15 cellular contexts compared by ENCODE assay signal in the genomic region with DNA sequence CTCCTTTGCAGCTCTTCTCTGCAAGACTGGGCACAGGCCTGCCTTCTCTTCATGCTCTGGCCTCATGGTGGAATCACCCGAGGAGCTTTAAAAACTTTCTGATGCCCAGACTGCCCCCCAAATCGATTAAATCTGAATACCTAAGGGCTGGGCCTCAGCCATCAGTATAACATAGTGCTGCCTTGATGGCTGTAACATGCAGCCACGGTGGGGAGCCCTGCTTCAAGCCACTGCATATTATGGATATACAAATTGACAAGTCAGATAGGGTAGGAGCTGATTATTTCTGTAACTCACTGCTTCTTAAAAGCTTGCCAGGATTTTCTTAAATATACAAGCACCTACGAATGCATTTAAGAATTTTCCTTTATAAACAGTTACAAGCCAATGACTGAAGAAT. TPM values are rescaled to one million over a fixed set of nuclear protein-coding genes. Genes with fewer than 3 reads are reported as not detected.
DNase-seq lines count a peak whose midpoint lies in the region; ATAC-seq lines count a peak whose summit lies in the region.
"Had no signal": no experiment of that assay in that cellular context is flagged by ENCODE, and none has a peak within 500 bp of the region (broad histone marks: within the 10 kb centered on the region; RNA-seq: fewer than 3 reads in every experiment).

No MANE protein-coding gene starts in this region.

- POLR2A ChIA-PET in activated naive CD8-positive, alpha-beta T cell treated with anti-CD3 and anti-CD28 coated beads, Interleukin-2, amount 10 ng/mL, durations not matched to agents 7 days and 5 days (lab: Charles Lee): no interaction called here

- no peaks in the 10 kb centered on the region for H3K27me3 Mint-ChIP-seq in activated naive CD8-positive, alpha-beta T cell treated with anti-CD3 and anti-CD28 coated beads, Interleukin-2, amount 10 ng/mL, durations not matched to agents 7 days and 5 days
- H3K27me3 Mint-ChIP-seq in activated naive CD8-positive, alpha-beta T cell treated with anti-CD3 and anti-CD28 coated beads, Interleukin-2, amount 50 U/mL, for 24 hours: no peaks in the 10 kb centered on the region
- no peaks in the 10 kb centered on the region for H3K27me3 Mint-ChIP-seq in memory B cell
- H3K27me3 Mint-ChIP-seq: CD4-positive, CD25-positive, alpha-beta regulatory T cell had no signal

- ATAC-seq in activated naive CD8-positive, alpha-beta T cell treated with anti-CD3 and anti-CD28 coated beads, Interleukin-2, amount 10 ng/mL, durations not matched to agents 7 days and 5 days (ENCODE audit: low read depth): no peak
- ATAC-seq in activated naive CD8-positive, alpha-beta T cell treated with anti-CD3 and anti-CD28 coated beads, Interleukin-2, amount 50 U/mL, for 24 hours: no peak
- ATAC-seq in memory B cell (ENCODE audit: low read depth): no peak
- ATAC-seq in HG02973 (IDR thresholded peaks at IDR 0.05; ENCODE audit: unreplicated experiment): no peak
- ATAC-seq: GM23338, K562 had no signal

- no peaks in the 10 kb centered on the region for H3K4me1 Mint-ChIP-seq in activated naive CD8-positive, alpha-beta T cell treated with anti-CD3 and anti-CD28 coated beads, Interleukin-2, amount 10 ng/mL, durations not matched to agents 7 days and 5 days
- H3K4me1 Mint-ChIP-seq in activated naive CD8-positive, alpha-beta T cell treated with anti-CD3 and anti-CD28 coated beads, Interleukin-2, amount 50 U/mL, for 24 hours: peaks cover 8% of the 10 kb centered on the region
- no peaks in the 10 kb centered on the region for H3K4me1 Mint-ChIP-seq in memory B cell
- H3K4me1 Mint-ChIP-seq: CD4-positive, CD25-positive, alpha-beta regulatory T cell had no signal

- DNase-seq in activated naive CD8-positive, alpha-beta T cell treated with anti-CD3 and anti-CD28 coated beads, Interleukin-2, amount 10 ng/mL, durations not matched to agents 7 days and 5 days: no peak
- no peak for DNase-seq in activated naive CD8-positive, alpha-beta T cell treated with anti-CD3 and anti-CD28 coated beads, Interleukin-2, amount 50 U/mL, for 24 hours
- DNase-seq in memory B cell (ENCODE audit: low spot score in 2 of 2) (no peak), NCI-H510A (lab: John Stamatoyannopoulos, UW) (no peak), cerebellar nuclear complex (lab: John Stamatoyannopoulos, UW) (no peak)
- DNase-seq: 8988T; ACHN; CD4-positive, CD25-positive, alpha-beta regulatory T cell; H9 had no signal

- peaks cover 4% of the 10 kb centered on the region for H3K36me3 Mint-ChIP-seq in activated naive CD8-positive, alpha-beta T cell treated with anti-CD3 and anti-CD28 coated beads, Interleukin-2, amount 10 ng/mL, durations not matched to agents 7 days and 5 days
- peaks cover 10% of the 10 kb centered on the region for H3K36me3 Mint-ChIP-seq in activated naive CD8-positive, alpha-beta T cell treated with anti-CD3 and anti-CD28 coated beads, Interleukin-2, amount 50 U/mL, for 24 hours (ENCODE audit: low read depth)
- H3K36me3 Mint-ChIP-seq in memory B cell: peaks cover 6% of the 10 kb centered on the region

- H3K4me3 Mint-ChIP-seq in activated naive CD8-positive, alpha-beta T cell treated with anti-CD3 and anti-CD28 coated beads, Interleukin-2, amount 10 ng/mL, durations not matched to agents 7 days and 5 days: no peak overlapping the region
- no peak overlapping the region for H3K4me3 Mint-ChIP-seq in activated naive CD8-positive, alpha-beta T cell treated with anti-CD3 and anti-CD28 coated beads, Interleukin-2, amount 50 U/mL, for 24 hours
- H3K4me3 Mint-ChIP-seq in memory B cell: no peak overlapping the region
- H3K4me3 Mint-ChIP-seq: CD4-positive, CD25-positive, alpha-beta regulatory T cell; GM23338; H9 had no signal

- H3K9me3 Mint-ChIP-seq in activated naive CD8-positive, alpha-beta T cell treated with anti-CD3 and anti-CD28 coated beads, Interleukin-2, amount 10 ng/mL, durations not matched to agents 7 days and 5 days: no peaks in the 10 kb centered on the region
- no peaks in the 10 kb centered on the region for H3K9me3 Mint-ChIP-seq in activated naive CD8-positive, alpha-beta T cell treated with anti-CD3 and anti-CD28 coated beads, Interleukin-2, amount 50 U/mL, for 24 hours
- H3K9me3 Mint-ChIP-seq in memory B cell: no peaks in the 10 kb centered on the region
- H3K9me3 Mint-ChIP-seq: CD4-positive, CD25-positive, alpha-beta regulatory T cell; GM23338 had no signal

- H3K27ac Mint-ChIP-seq in activated naive CD8-positive, alpha-beta T cell treated with anti-CD3 and anti-CD28 coated beads, Interleukin-2, amount 10 ng/mL, durations not matched to agents 7 days and 5 days: peak overlapping the region; percentile 21
- no peak overlapping the region for H3K27ac Mint-ChIP-seq in activated naive CD8-positive, alpha-beta T cell treated with anti-CD3 and anti-CD28 coated beads, Interleukin-2, amount 50 U/mL, for 24 hours
- peak overlapping the region; percentile 47 for H3K27ac Mint-ChIP-seq in memory B cell
- H3K27ac Mint-ChIP-seq: CD4-positive, CD25-positive, alpha-beta regulatory T cell; GM23338; H9 had no signal

- peak overlapping the region; percentile 31 for H3K27ac ChIP-seq in cingulate gyrus (ENCODE audit: low read depth, low read length)
- H3K27ac ChIP-seq: BLaER1 treated with 17β-estradiol and CSF1 and Interleukin-3, amounts not matched to agents 10 nM and 100 nM; HL-60 had no signal

RNA-seq across cellular contexts. Expression of a gene that starts 40.5 kb away (rescaled TPM):
- not detected for total RNA-seq in activated naive CD8-positive, alpha-beta T cell treated with anti-CD3 and anti-CD28 coated beads, Interleukin-2, amount 10 ng/mL, durations not matched to agents 7 days and 5 days
- total RNA-seq: CD4-positive, CD25-positive, alpha-beta regulatory T cell; K562 had no signal

RNA-seq across cellular contexts. Expression of a gene that starts 41.8 kb away (rescaled TPM):
- 10 to 100 TPM; 84.9 to 86.1 TPM for total RNA-seq in activated naive CD8-positive, alpha-beta T cell treated with anti-CD3 and anti-CD28 coated beads, Interleukin-2, amount 10 ng/mL, durations not matched to agents 7 days and 5 days

RNA-seq across cellular contexts. Expression of a gene that starts 42.0 kb away (rescaled TPM):
- 10 to 100 TPM; 29.9 to 33.0 TPM for total RNA-seq in activated naive CD8-positive, alpha-beta T cell treated with anti-CD3 and anti-CD28 coated beads, Interleukin-2, amount 10 ng/mL, durations not matched to agents 7 days and 5 days
